In the genomic region with DNA sequence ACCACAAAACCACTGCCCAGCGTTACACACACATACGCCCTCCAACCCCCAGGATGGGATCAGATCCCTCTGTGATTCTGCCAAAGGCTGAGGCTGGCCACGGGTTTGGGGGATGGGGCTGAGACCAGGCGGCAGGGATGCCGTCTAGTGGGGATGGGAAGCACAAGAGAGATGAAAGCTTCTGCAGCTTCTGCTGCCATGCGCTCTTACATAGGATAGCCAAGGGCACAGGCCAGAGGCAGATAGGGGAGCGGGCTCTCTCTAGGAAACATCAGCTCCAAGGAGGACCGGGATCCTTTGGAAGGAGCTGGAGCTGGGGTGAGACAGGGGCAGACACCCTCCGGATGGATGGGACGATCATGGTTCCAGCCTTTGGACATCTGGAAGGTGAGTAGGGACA, we compare ENCODE assay signal across 17 cellular contexts. TPM values are rescaled to one million over a fixed set of nuclear protein-coding genes. Genes with fewer than 3 reads are reported as not detected.
DNase-seq lines count a peak whose midpoint lies in the region; ATAC-seq, FAIRE-seq and TF ChIP-seq lines count a peak whose summit lies in the region.
"Had no signal": no experiment of that assay in that cellular context is flagged by ENCODE, and none has a peak within 500 bp of the region (broad histone marks: within the 10 kb centered on the region; RNA-seq: fewer than 3 reads in every experiment).

No MANE protein-coding gene starts in this region.

- H3K9me3 ChIP-seq in BLaER1 (no peaks in the 10 kb centered on the region), hepatocyte (ENCODE audit: low read depth) (no peaks in the 10 kb centered on the region)

- H3K4me2 ChIP-seq in BLaER1 (peak overlapping the region; percentile 3; the same call in 1 of the 2 replicates), hepatocyte (no peak overlapping the region)
- H3K4me2 ChIP-seq: GM23338 had no signal

- H3K4me1 Mint-ChIP-seq in osteocyte (ENCODE audit: unreplicated experiment): peaks cover 34% of the 10 kb centered on the region

- H3K9me2 ChIP-seq in hepatocyte (replicated peaks; ENCODE audit: insufficient read depth): no peaks in the 10 kb centered on the region

- no peaks in the 10 kb centered on the region for H3K79me2 ChIP-seq in hepatocyte

- FAIRE-seq in bronchial epithelial cell (lab: Jason Lieb, UNC): peak; percentile 55
- FAIRE-seq: GM12878, GM18507, HepG2, HTR-8/SVneo had no signal

- H3K4me3 Mint-ChIP-seq in osteocyte (ENCODE audit: unreplicated experiment): no peak overlapping the region
- H3K4me3 Mint-ChIP-seq: CD4-positive, alpha-beta T cell; GM23338 had no signal

- no peak overlapping the region for H3K27ac Mint-ChIP-seq in osteocyte (ENCODE audit: unreplicated experiment)
- H3K27ac Mint-ChIP-seq: CD4-positive, alpha-beta T cell; GM23338 had no signal

- no peak for ATAC-seq in GM19324 (IDR thresholded peaks at IDR 0.05; ENCODE audit: low FRiP score, unreplicated experiment)
- ATAC-seq in esophagus mucosa: no peak
- ATAC-seq: GM12878, GM23338, HepG2 had no signal

- no peaks in the 10 kb centered on the region for H3K36me3 Mint-ChIP-seq in osteocyte (ENCODE audit: unreplicated experiment)

- H3K27me3 ChIP-seq in BLaER1 (no peaks in the 10 kb centered on the region), bronchial epithelial cell (ENCODE audit: control insufficient read depth, insufficient read depth, low read length) (no peaks in the 10 kb centered on the region), hepatocyte (no peaks in the 10 kb centered on the region)

- peaks cover 4% of the 10 kb centered on the region for H3K27me3 Mint-ChIP-seq in osteocyte (ENCODE audit: unreplicated experiment)

- H3K9me3 Mint-ChIP-seq in osteocyte (ENCODE audit: unreplicated experiment): no peaks in the 10 kb centered on the region
- H3K9me3 Mint-ChIP-seq: CD4-positive, alpha-beta T cell; GM23338 had no signal

- no peak overlapping the region for H2AFZ ChIP-seq in hepatocyte
- H2AFZ ChIP-seq: GM23338 had no signal

- 93% methylated on average over 10 of the region's 10 CpGs for WGBS in hepatocyte (ENCODE audit: low lambda C conversion rate, missing lambda C conversion rate)

- H3K27ac ChIP-seq in BLaER1 (no peak overlapping the region), hepatocyte (peak overlapping the region; percentile 28)
- H3K27ac ChIP-seq: 22Rv1 had no signal

- no peak overlapping the region for H3K9ac ChIP-seq in BLaER1

- H3K4me1 ChIP-seq in BLaER1: peaks cover 38% of the 10 kb centered on the region
- H3K4me1 ChIP-seq in hepatocyte (ENCODE audit: insufficient read depth): peaks cover 21% of the 10 kb centered on the region

- H3K4me3 ChIP-seq in BLaER1 (no peak overlapping the region), bronchial epithelial cell (ENCODE audit: low read depth, low read length) (no peak overlapping the region), hepatocyte (no peak overlapping the region)
- H3K4me3 ChIP-seq: GM12878, GM23338 had no signal

- H4K20me1 ChIP-seq in BLaER1 (no peaks in the 10 kb centered on the region), hepatocyte (ENCODE audit: insufficient read depth, poor library complexity, severe bottlenecking) (no peaks in the 10 kb centered on the region)

- DNase-seq in bronchial epithelial cell (ENCODE audit: low read depth): no peak
- DNase-seq in hepatocyte (ENCODE audit: low spot score): no peak
- DNase-seq in osteocyte (ENCODE audit: extremely low spot score, unreplicated experiment): peak; percentile 79
- DNase-seq in MV-4-11 (lab: John Stamatoyannopoulos, UW): no peak
- DNase-seq in hypothalamus (lab: John Stamatoyannopoulos, UW): no peak
- DNase-seq: CD4-positive, alpha-beta T cell; DMS79; H7 had no signal

- TF ChIP-seq CTCF in bronchial epithelial cell (IDR thresholded peaks at IDR 0.05; ENCODE audit: insufficient read depth, low read length, severe bottlenecking): no peak
- TF ChIP-seq CTCF in hepatocyte (IDR thresholded peaks at IDR 0.05; ENCODE audit: poor library complexity): no peak
- TF ChIP-seq CTCF in osteocyte (IDR thresholded peaks at IDR 0.05): no peak

- H3K36me3 ChIP-seq in BLaER1: no peaks in the 10 kb centered on the region
- no peaks in the 10 kb centered on the region for H3K36me3 ChIP-seq in bronchial epithelial cell (ENCODE audit: control insufficient read depth, insufficient read depth, low read length)
- H3K36me3 ChIP-seq in hepatocyte (replicated peaks; ENCODE audit: insufficient read depth, low read depth): no peaks in the 10 kb centered on the region

RNA-seq across cellular contexts. Expression of a gene that starts 18.7 kb away (rescaled TPM):
- 41.1 and 45.8 TPM in 2 replicates for total RNA-seq in bronchial epithelial cell
- total RNA-seq in hepatocyte: 33.4 and 39.0 TPM in 2 replicates
- 22.3 and 24.5 TPM in 2 replicates for polyA plus RNA-seq in hepatocyte
- 47.0 and 55.5 TPM in 2 replicates for total RNA-seq in osteocyte
- 42.3 TPM for total RNA-seq in esophagus mucosa
